Comparison of ENCODE assay signal across 1 cellular context in the genomic region with DNA sequence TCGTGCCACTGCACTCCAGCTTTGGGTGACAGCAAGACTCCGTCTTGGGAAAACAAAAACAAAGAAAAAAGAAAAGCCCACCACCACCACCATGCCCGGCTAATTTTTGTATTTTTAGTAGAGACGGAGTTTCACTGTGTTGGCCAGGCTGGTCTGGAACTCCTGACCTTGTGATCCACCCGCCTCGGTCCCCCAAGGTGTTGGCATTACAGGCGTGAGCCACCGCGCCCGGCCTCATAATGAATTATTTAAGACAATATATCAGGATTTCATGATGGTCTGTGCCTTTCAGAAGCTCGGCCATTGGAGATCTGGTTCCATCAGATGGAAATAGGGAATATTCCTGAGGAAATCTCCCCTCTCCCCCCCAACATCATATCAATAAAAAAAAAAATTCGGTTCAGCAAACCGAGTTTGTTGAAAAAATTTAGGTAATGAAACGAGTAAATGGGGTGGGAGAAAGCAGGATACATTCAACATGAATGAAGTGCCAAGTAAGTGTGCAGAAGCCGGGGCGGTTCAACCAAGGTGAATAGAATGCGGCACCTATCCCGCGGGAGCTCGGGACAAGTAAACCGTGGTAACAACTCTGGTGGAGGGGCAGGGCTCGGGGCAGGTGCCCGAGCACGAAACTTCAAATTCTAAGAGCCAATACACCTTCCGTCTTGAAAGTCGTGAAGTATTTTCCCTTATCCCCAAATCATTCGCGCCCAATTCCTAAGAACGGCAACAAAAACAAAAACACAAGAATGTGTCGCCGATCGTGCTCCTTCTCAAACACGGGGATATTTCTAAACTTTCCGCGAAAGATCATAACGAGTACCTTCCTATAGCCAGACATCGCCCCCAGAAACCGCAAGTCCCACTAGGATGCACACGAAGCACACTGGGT.
TF ChIP-seq lines count a peak whose summit lies in the region.

No MANE protein-coding gene starts in this region.

TF ChIP-seq in HEK293, 187 proteins besides CTCF, POLR2A, EP300 and RAD21 (continued from another document):
- TF ChIP-seq, protein P1, sequence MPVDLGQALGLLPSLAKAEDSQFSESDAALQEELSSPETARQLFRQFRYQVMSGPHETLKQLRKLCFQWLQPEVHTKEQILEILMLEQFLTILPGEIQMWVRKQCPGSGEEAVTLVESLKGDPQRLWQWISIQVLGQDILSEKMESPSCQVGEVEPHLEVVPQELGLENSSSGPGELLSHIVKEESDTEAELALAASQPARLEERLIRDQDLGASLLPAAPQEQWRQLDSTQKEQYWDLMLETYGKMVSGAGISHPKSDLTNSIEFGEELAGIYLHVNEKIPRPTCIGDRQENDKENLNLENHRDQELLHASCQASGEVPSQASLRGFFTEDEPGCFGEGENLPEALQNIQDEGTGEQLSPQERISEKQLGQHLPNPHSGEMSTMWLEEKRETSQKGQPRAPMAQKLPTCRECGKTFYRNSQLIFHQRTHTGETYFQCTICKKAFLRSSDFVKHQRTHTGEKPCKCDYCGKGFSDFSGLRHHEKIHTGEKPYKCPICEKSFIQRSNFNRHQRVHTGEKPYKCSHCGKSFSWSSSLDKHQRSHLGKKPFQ (tag by site-specific recombination; IDR thresholded peaks at IDR 0.05) = peak; percentile 70; the same call in 1 of the 2 replicates
- TF ChIP-seq ZNF155 (tag by site-specific recombination; IDR thresholded peaks at IDR 0.05) = no peak
- TF ChIP-seq ZNF626 (tag by site-specific recombination; IDR thresholded peaks at IDR 0.05) = no peak
- TF ChIP-seq ZNF639 (tag by site-specific recombination; IDR thresholded peaks at IDR 0.05) = no peak
- TF ChIP-seq, protein P2, sequence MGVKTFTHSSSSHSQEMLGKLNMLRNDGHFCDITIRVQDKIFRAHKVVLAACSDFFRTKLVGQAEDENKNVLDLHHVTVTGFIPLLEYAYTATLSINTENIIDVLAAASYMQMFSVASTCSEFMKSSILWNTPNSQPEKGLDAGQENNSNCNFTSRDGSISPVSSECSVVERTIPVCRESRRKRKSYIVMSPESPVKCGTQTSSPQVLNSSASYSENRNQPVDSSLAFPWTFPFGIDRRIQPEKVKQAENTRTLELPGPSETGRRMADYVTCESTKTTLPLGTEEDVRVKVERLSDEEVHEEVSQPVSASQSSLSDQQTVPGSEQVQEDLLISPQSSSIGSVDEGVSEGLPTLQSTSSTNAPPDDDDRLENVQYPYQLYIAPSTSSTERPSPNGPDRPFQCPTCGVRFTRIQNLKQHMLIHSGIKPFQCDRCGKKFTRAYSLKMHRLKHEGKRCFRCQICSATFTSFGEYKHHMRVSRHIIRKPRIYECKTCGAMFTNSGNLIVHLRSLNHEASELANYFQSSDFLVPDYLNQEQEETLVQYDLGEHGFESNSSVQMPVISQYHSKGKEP (tag by site-specific recombination; IDR thresholded peaks at IDR 0.05) = no peak
- TF ChIP-seq OSR2 (tag by site-specific recombination; IDR thresholded peaks at IDR 0.05) = no peak
- TF ChIP-seq, protein P3, sequence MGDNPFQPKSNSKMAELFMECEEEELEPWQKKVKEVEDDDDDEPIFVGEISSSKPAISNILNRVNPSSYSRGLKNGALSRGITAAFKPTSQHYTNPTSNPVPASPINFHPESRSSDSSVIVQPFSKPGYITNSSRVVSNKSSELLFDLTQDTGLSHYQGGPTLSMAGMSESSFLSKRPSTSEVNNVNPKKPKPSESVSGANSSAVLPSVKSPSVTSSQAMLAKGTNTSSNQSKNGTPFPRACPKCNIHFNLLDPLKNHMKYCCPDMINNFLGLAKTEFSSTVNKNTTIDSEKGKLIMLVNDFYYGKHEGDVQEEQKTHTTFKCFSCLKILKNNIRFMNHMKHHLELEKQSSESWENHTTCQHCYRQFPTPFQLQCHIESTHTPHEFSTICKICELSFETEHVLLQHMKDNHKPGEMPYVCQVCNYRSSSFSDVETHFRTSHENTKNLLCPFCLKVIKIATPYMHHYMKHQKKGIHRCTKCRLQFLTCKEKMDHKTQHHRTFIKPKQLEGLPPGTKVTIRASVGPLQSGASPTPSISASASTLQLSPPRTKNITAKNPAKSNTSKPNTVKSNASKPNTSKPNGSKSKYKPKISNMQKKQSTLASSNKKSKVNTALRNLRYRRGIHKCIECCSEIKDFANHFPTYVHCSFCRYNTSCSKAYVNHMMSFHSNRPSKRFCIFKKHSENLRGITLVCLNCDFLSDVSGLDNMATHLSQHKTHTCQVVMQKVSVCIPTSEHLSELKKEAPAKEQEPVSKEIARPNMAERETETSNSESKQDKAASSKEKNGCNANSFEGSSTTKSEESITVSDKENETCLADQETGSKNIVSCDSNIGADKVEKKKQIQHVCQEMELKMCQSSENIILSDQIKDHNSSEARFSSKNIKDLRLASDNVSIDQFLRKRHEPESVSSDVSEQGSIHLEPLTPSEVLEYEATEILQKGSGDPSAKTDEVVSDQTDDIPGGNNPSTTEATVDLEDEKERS (tag by site-specific recombination; IDR thresholded peaks at IDR 0.05) = no peak
- TF ChIP-seq IKZF3 (tag by site-specific recombination; IDR thresholded peaks at IDR 0.05) = peak; percentile 73
- TF ChIP-seq GFI1B (tag by site-specific recombination; IDR thresholded peaks at IDR 0.05) = no peak
- no peak for TF ChIP-seq ZNF37A (tag by site-specific recombination; IDR thresholded peaks at IDR 0.05)
- no peak for TF ChIP-seq GLI2 (tag by site-specific recombination; IDR thresholded peaks at IDR 0.05; ENCODE audit: borderline replicate concordance, low read depth)
- no peak for TF ChIP-seq ZSCAN23 (tag by site-specific recombination; IDR thresholded peaks at IDR 0.05)
- no peak for TF ChIP-seq SCRT1 (tag by site-specific recombination; IDR thresholded peaks at IDR 0.05; ENCODE audit: borderline replicate concordance)
- no peak for TF ChIP-seq SALL2 (tag by site-specific recombination; IDR thresholded peaks at IDR 0.05; ENCODE audit: borderline replicate concordance)
- TF ChIP-seq HOXA7 (CRISPR knock-in tag; IDR thresholded peaks at IDR 0.05; ENCODE audit: borderline replicate concordance) = no peak
- TF ChIP-seq ZNF664 (tag by site-specific recombination; IDR thresholded peaks at IDR 0.05) = no peak
- TF ChIP-seq ZNF529 (tag by site-specific recombination; IDR thresholded peaks at IDR 0.05; ENCODE audit: insufficient replicate concordance) = no peak
- TF ChIP-seq MZF1 (tag by site-specific recombination; IDR thresholded peaks at IDR 0.05; ENCODE audit: borderline replicate concordance) = peak; percentile 48; the same call in 1 of the 2 replicates
- peak; percentile 94 for TF ChIP-seq PRDM1 (tag by site-specific recombination; IDR thresholded peaks at IDR 0.05)
- no peak for TF ChIP-seq ZNF114 (tag by site-specific recombination; IDR thresholded peaks at IDR 0.05)
- TF ChIP-seq ZNF560 (tag by site-specific recombination; IDR thresholded peaks at IDR 0.05; ENCODE audit: borderline replicate concordance) = no peak
- TF ChIP-seq ZNF510 (tag by site-specific recombination; IDR thresholded peaks at IDR 0.05; ENCODE audit: insufficient replicate concordance) = no peak
- no peak for TF ChIP-seq OVOL3 (tag by site-specific recombination; IDR thresholded peaks at IDR 0.05)
- peak; percentile 47; the same call in 1 of the 2 replicates for TF ChIP-seq ZNF2 (tag by site-specific recombination; IDR thresholded peaks at IDR 0.05)
- peak; percentile 82 for TF ChIP-seq ZBTB48 (tag by site-specific recombination; IDR thresholded peaks at IDR 0.05)
- TF ChIP-seq ZIC2 (tag by site-specific recombination; IDR thresholded peaks at IDR 0.05) = no peak
- TF ChIP-seq ZBTB6 (tag by site-specific recombination; IDR thresholded peaks at IDR 0.05) = no peak
- TF ChIP-seq ZFP37 (tag by site-specific recombination; IDR thresholded peaks at IDR 0.05) = no peak
- no peak for TF ChIP-seq ZNF248 (tag by site-specific recombination; IDR thresholded peaks at IDR 0.05)
